ENCODE assay signal across 30 cellular contexts in the genomic region with DNA sequence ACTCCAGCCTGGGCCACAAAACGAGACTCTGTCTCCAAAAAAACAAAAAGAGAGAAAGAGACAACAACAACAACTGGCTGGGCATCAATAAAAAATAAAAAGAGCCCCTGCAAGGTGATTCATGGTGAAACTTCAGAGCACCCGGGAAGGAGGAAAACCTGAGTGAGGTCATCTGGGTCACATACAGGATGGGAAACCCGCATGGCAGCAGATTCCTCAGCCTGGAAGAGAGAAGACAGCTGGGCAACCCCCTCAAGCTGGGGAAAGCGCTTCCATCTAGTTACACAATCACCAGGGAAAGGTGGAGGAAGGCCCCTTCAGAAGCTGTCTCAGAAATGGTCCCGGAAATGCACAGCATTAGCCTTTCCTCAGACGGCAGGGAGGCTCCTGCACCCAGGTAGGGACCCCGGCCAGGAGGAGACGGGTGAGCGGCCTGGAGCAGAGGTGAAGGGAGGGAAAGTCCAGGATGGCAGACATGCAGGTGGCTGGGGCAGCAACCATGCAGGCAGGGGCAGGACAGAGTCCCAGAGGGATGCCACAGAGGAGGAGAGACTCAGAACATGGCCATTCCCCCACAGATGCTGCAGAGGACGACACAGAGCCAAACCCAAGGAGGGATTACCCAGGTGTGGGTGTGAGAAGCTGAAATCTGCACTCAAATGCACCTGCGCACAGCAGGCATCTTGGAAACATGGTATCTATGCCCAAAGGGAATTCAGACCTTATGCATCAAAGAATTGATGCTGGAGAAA. TPM values are rescaled to one million over a fixed set of nuclear protein-coding genes. Genes with fewer than 3 reads are reported as not detected.
DNase-seq lines count a peak whose midpoint lies in the region; ATAC-seq, FAIRE-seq and TF ChIP-seq lines count a peak whose summit lies in the region.
"Had no signal": no experiment of that assay in that cellular context is flagged by ENCODE, and none has a peak within 500 bp of the region (broad histone marks: within the 10 kb centered on the region; RNA-seq: fewer than 3 reads in every experiment).

No MANE protein-coding gene starts in this region.

- H3K36me3 ChIP-seq in CD4-positive, alpha-beta memory T cell (ENCODE audit: insufficient read depth, low read length): no peaks in the 10 kb centered on the region
- peaks cover 14% of the 10 kb centered on the region for H3K36me3 ChIP-seq in HUES64 (ENCODE audit: insufficient read depth, low read length)
- peaks cover 0 to 30% (median 27%) of the 10 kb centered on the region in 4 donors for H3K36me3 ChIP-seq in stomach
- H3K36me3 ChIP-seq: transverse colon had no signal

- POLR2A ChIA-PET in CD4-positive, alpha-beta memory T cell (lab: Charles Lee; ENCODE audit: partially characterized antibody): no interaction called here
- POLR2A ChIA-PET in WTC11 (lab: Charles Lee): no interaction called here
- POLR2A ChIA-PET in CD4-positive, alpha-beta T cell (lab: Charles Lee): no interaction called here

- TF ChIP-seq POLR2A in stomach (IDR thresholded peaks at IDR 0.05): no peak

- no peak for TF ChIP-seq CTCF in WTC11 (IDR thresholded peaks at IDR 0.05)
- no peak for TF ChIP-seq CTCF in stomach (IDR thresholded peaks at IDR 0.05)
- TF ChIP-seq CTCF in CD4-positive, alpha-beta T cell (IDR thresholded peaks at IDR 0.05): no peak

- H3K36me3 Mint-ChIP-seq in CD4-positive, alpha-beta memory T cell: peaks cover 4 to 8% of the 10 kb centered on the region in 2 donors
- H3K36me3 Mint-ChIP-seq in WTC11: peaks cover 11% of the 10 kb centered on the region
- peaks cover 5% of the 10 kb centered on the region for H3K36me3 Mint-ChIP-seq in CD4-positive, alpha-beta T cell (ENCODE audit: low read depth)
- H3K36me3 Mint-ChIP-seq: natural killer cell had no signal

- no peaks in the 10 kb centered on the region for H3K9me3 ChIP-seq in CD4-positive, alpha-beta memory T cell (ENCODE audit: control insufficient read depth in 1 of 2, low read length in 2 of 2)
- H3K9me3 ChIP-seq in HUES64 (ENCODE audit: insufficient read depth, low read depth, low read length): no peaks in the 10 kb centered on the region
- H3K9me3 ChIP-seq in stomach: no peaks in the 10 kb centered on the region
- H3K9me3 ChIP-seq in CD4-positive, alpha-beta T cell (ENCODE audit: control insufficient read depth, low read length): no peaks in the 10 kb centered on the region
- H3K9me3 ChIP-seq: esophagus muscularis mucosa, lower lobe of right lung, psoas muscle, transverse colon had no signal

- CTCF ChIA-PET in CD4-positive, alpha-beta memory T cell (lab: Charles Lee; ENCODE audit: partially characterized antibody): interaction anchor here (1.5 kb wide), 1 partner anchor 13 kb away, joined by 7 read pairs; no protein-coding TSS in a partner anchor
- CTCF ChIA-PET in WTC11 (lab: Charles Lee): interaction anchor here (1.2 to 1.6 kb wide), 2 partner anchors 14 to 80 kb away, joined by 3 to 7 read pairs; no protein-coding TSS in a partner anchor
- CTCF ChIA-PET in CD4-positive, alpha-beta T cell (lab: Charles Lee): no interaction called here

- TF ChIP-seq EP300 in stomach (IDR thresholded peaks at IDR 0.05): no peak

- peak; percentile 56 for ATAC-seq in WTC11
- no peak for ATAC-seq in activated CD4-positive, CD25-positive, alpha-beta regulatory T cell treated with anti-CD3 and anti-CD28 coated beads, Interleukin-2, amount 50 U/mL, for 24 hours
- ATAC-seq in CD4-positive, alpha-beta T cell (ENCODE audit: poor library complexity): no peak
- ATAC-seq: activated CD8-positive, alpha-beta T cell treated with anti-CD3 and anti-CD28 coated beads for 36 hours; HCT116; lower lobe of right lung; natural killer cell; sciatic nerve had no signal

- DNase-seq in CD4-positive, alpha-beta memory T cell: no peak
- no peak for DNase-seq in WTC11 (ENCODE audit: low spot score)
- peak; percentile 81 for DNase-seq in kidney tubule cell (ENCODE audit: low spot score)
- no peak for DNase-seq in stomach
- DNase-seq in GM19239 (ENCODE audit: insufficient read length, low spot score): no peak
- DNase-seq in CD4-positive, alpha-beta T cell: no peak
- DNase-seq: ACHN; activated CD8-positive, alpha-beta T cell treated with anti-CD3 and anti-CD28 coated beads for 36 hours; activated effector memory CD4-positive, alpha-beta T cell treated with Interleukin-2 at 50 U/mL for 16 hours; caudate nucleus; DMS153; foreskin fibroblast; kidney glomerular epithelial cell; lower lobe of right lung; natural killer cell; NCI-H1092; NCI-H1694 treated with DMSO at 0.1 percent for 48 hours; NCI-H524; psoas muscle; Right ventricle myocardium superior; stimulated activated CD4-positive, alpha-beta T cell treated with anti-CD3 and anti-CD28 coated beads, Interleukin-4, amount 100 ng/mL, for 24 hours; T-helper 2 cell; transverse colon had no signal

- H3K27me3 ChIP-seq in CD4-positive, alpha-beta memory T cell (ENCODE audit: insufficient read depth, low read length): no peaks in the 10 kb centered on the region
- H3K27me3 ChIP-seq in HUES64 (ENCODE audit: insufficient read depth, low read length) (no peaks in the 10 kb centered on the region), stomach (no peaks in the 10 kb centered on the region)
- no peaks in the 10 kb centered on the region for H3K27me3 ChIP-seq in CD4-positive, alpha-beta T cell (ENCODE audit: control insufficient read depth, insufficient read depth, low read length)
- H3K27me3 ChIP-seq: esophagus muscularis mucosa, transverse colon had no signal

- H3K27ac ChIP-seq in CD4-positive, alpha-beta memory T cell (ENCODE audit: low read depth, low read length): no peak overlapping the region
- 0 out of 2 replicates have a peak overlapping the region, but pooled peaks have one; percentile 20 for H3K27ac ChIP-seq in HUES64 (ENCODE audit: low read depth, low read length)
- no peak overlapping the region for H3K27ac ChIP-seq in stomach
- H3K27ac ChIP-seq in CD4-positive, alpha-beta T cell (ENCODE audit: low read depth, low read length): no peak overlapping the region
- H3K27ac ChIP-seq: esophagus muscularis mucosa, lower lobe of right lung, psoas muscle, transverse colon had no signal

- H3K9me3 Mint-ChIP-seq in CD4-positive, alpha-beta memory T cell: no peaks in the 10 kb centered on the region
- H3K9me3 Mint-ChIP-seq in WTC11: no peaks in the 10 kb centered on the region
- no peaks in the 10 kb centered on the region for H3K9me3 Mint-ChIP-seq in CD4-positive, alpha-beta T cell
- H3K9me3 Mint-ChIP-seq: activated CD8-positive, alpha-beta T cell treated with anti-CD3 and anti-CD28 coated beads for 36 hours; natural killer cell had no signal

- H3K4me1 ChIP-seq in CD4-positive, alpha-beta memory T cell (ENCODE audit: insufficient read depth, low read length): peaks cover 8% of the 10 kb centered on the region
- peaks cover 33% of the 10 kb centered on the region for H3K4me1 ChIP-seq in HUES64 (ENCODE audit: insufficient read depth, low read length)
- H3K4me1 ChIP-seq in stomach: no peaks in the 10 kb centered on the region
- H3K4me1 ChIP-seq: lower lobe of right lung, transverse colon had no signal

- H3K4me1 Mint-ChIP-seq in CD4-positive, alpha-beta memory T cell: peaks cover 32 to 48% (median 43%) of the 10 kb centered on the region in 4 donors
- H3K4me1 Mint-ChIP-seq in WTC11: peaks cover 56% of the 10 kb centered on the region
- H3K4me1 Mint-ChIP-seq in CD4-positive, alpha-beta T cell (ENCODE audit: low read depth): peaks cover 28% of the 10 kb centered on the region

- peak overlapping the region in 4 of 7 donors; percentile 24 to 66 (median 49) for H3K27ac Mint-ChIP-seq in CD4-positive, alpha-beta memory T cell
- peak overlapping the region; percentile 78 for H3K27ac Mint-ChIP-seq in WTC11
- H3K27ac Mint-ChIP-seq in CD4-positive, alpha-beta T cell: no peak overlapping the region
- H3K27ac Mint-ChIP-seq: activated CD8-positive, alpha-beta T cell treated with anti-CD3 and anti-CD28 coated beads for 36 hours; B cell; natural killer cell had no signal

- WGBS in HUES64: 87% methylated on average over 11 of the region's 11 CpGs
- WGBS in stomach, 5 donors: 83 to 88% (median 85%) methylated on average over 11 of the region's 11 CpGs

- intact Hi-C loops in CD4-positive, alpha-beta memory T cell (cut with micrococcal nuclease): no loop called here
- intact Hi-C loops in stomach (cut with DNase I; ENCODE audit: low total_unique reads): no loop called here
- intact Hi-C loops in CD4-positive, alpha-beta T cell (cut with DNase I, micrococcal nuclease): no loop called here

- 0 out of 2 replicates have a peak overlapping the region, but pooled peaks have one; percentile 13 for H3K9ac ChIP-seq in HUES64 (ENCODE audit: low read depth, low read length)

- H3K4me3 Mint-ChIP-seq in CD4-positive, alpha-beta memory T cell: no peak overlapping the region
- H3K4me3 Mint-ChIP-seq in WTC11: peak overlapping the region; percentile 14; the same call in 1 of the 2 replicates
- no peak overlapping the region for H3K4me3 Mint-ChIP-seq in CD4-positive, alpha-beta T cell
- H3K4me3 Mint-ChIP-seq: activated CD8-positive, alpha-beta T cell treated with anti-CD3 and anti-CD28 coated beads for 36 hours; B cell; natural killer cell had no signal

- no peak overlapping the region for H3K4me3 ChIP-seq in CD4-positive, alpha-beta memory T cell (ENCODE audit: low read length in 2 of 2)
- H3K4me3 ChIP-seq in HUES64 (ENCODE audit: low read length) (no peak overlapping the region), stomach (no peak overlapping the region)
- H3K4me3 ChIP-seq: esophagus muscularis mucosa, lower lobe of right lung, psoas muscle, transverse colon had no signal

- no peak for FAIRE-seq in GM19239 (lab: Jason Lieb, UNC)
- FAIRE-seq: GM12892 had no signal

- no peaks in the 10 kb centered on the region for H3K27me3 Mint-ChIP-seq in CD4-positive, alpha-beta memory T cell
- no peaks in the 10 kb centered on the region for H3K27me3 Mint-ChIP-seq in WTC11 (ENCODE audit: low read depth)
- no peaks in the 10 kb centered on the region for H3K27me3 Mint-ChIP-seq in CD4-positive, alpha-beta T cell
- H3K27me3 Mint-ChIP-seq: activated CD8-positive, alpha-beta T cell treated with anti-CD3 and anti-CD28 coated beads for 36 hours; B cell had no signal

RNA-seq across cellular contexts. Expression of gene CAMSAP1, which starts 29.4 kb away (rescaled TPM):
- total RNA-seq in CD4-positive, alpha-beta memory T cell: 10 to 100 TPM; 40.6 to 51.7 TPM
- 1 to 10 TPM in 1 of 2 donors, under 1 TPM in 1; 0.76 to 4.4 TPM for polyA plus RNA-seq in CD4-positive, alpha-beta memory T cell
- polyA plus RNA-seq in HUES64 (2013, experiment 1 of 2): 23.8 TPM
- polyA plus RNA-seq in HUES64 (2013, experiment 2 of 2): 26.6 TPM
- 33.5 to 40.5 TPM (median 35.8 TPM) in 3 replicates for total RNA-seq in WTC11 (2021)
- 100 to 1,000 TPM in 1 of 5 donors, 10 to 100 TPM in 4; 10.5 to 238 (median 15.4) TPM for total RNA-seq in stomach
- polyA plus RNA-seq in stomach: 1 to 10 TPM; 2.4 to 7.2 (median 3.7) TPM
- total RNA-seq in CD4-positive, alpha-beta T cell: 10 to 100 TPM; 16.8 to 18.2 TPM
